9 cellular contexts compared by ENCODE assay signal in genomic region chr1:54806931-54807611, GRCh38.
DNase-seq lines count a peak whose midpoint lies in the region; TF ChIP-seq lines count a peak whose summit lies in the region.
"Had no signal": no experiment of that assay in that cellular context is flagged by ENCODE, and none has a peak within 500 bp of the region (broad histone marks: within the 10 kb centered on the region; RNA-seq: fewer than 3 reads in every experiment).

No MANE protein-coding gene starts in this region.

- POLR2A ChIA-PET in GM10248 (lab: Yijun Ruan, JAX), result no interaction called here

- DNase-seq in stimulated activated naive CD4-positive, alpha-beta T cell treated with Interleukin-2 at 50 U/mL for 16 hours (lab: John Stamatoyannopoulos, UW), result peak; percentile 9
- DNase-seq in stimulated activated naive CD4-positive, alpha-beta T cell (lab: John Stamatoyannopoulos, UW), result no peak
- DNase-seq in activated CD4-positive, CD25-positive, alpha-beta regulatory T cell treated with anti-CD3 and anti-CD28 coated beads, Interleukin-2, amount 50 U/mL, for 72 hours, result peak; percentile 32
- DNase-seq in islet precursor cell (peak; percentile 46), GM10248 (ENCODE audit: extremely low spot score) (no peak), NCI-H1694 treated with DMSO at 0.1 percent for 48 hours (lab: John Stamatoyannopoulos, UW) (no peak), NCI-H2029 (lab: John Stamatoyannopoulos, UW) (no peak), retina (no peak)
- DNase-seq: right lobe of liver had no signal

- CTCF ChIA-PET in GM10248 (lab: Yijun Ruan, JAX), result interaction anchor here (0.9 to 1.7 kb wide), 4 partner anchors 8 to 14 kb away, joined by 3 to 4 read pairs (median 4); no protein-coding TSS in a partner anchor

- TF ChIP-seq CTCF in GM10248 (IDR thresholded peaks at IDR 0.05; ENCODE audit: control extremely low read depth, extremely low read depth, low read depth, missing control alignments), result no peak

Comparison
In these comparisons a context has a peak if more than half of its experiments do, and no peak if none do; other contexts are left out.
1. DNase-seq: peak in stimulated activated naive CD4-positive, alpha-beta T cell treated with Interleukin-2 at 50 U/mL for 16 hours (single experiment), activated CD4-positive, CD25-positive, alpha-beta regulatory T cell treated with anti-CD3 and anti-CD28 coated beads, Interleukin-2, amount 50 U/mL, for 72 hours (single experiment) and islet precursor cell (single experiment); none in stimulated activated naive CD4-positive, alpha-beta T cell (0 of 6), GM10248 (single experiment), NCI-H1694 treated with DMSO at 0.1 percent for 48 hours (single experiment), NCI-H2029 (single experiment) and retina (single experiment).